Comparison of ENCODE assay signal across 1 cellular context in genomic region chr20:32592616-32593015, GRCh38.
TF ChIP-seq lines count a peak whose summit lies in the region.

No MANE protein-coding gene starts in this region.

TF ChIP-seq in HepG2, 621 proteins besides CTCF, POLR2A, EP300 and RAD21:
- TF ChIP-seq ZNF121 (CRISPR knock-in tag; IDR thresholded peaks at IDR 0.05): peak; percentile 53
TF ChIP-seq in HepG2: peak in this region for 1; not testable (repeated sequence) for 620.
